In genomic region chr9:76859860-76860259, GRCh38 we compare ENCODE assay signal across 21 cellular contexts.
"Had no signal": no experiment of that assay in that cellular context is flagged by ENCODE, and none has a peak within 500 bp of the region (broad histone marks: within the 10 kb centered on the region; RNA-seq: fewer than 3 reads in every experiment).

No MANE protein-coding gene starts in this region.

- H3K27ac ChIP-seq: gastrocnemius medialis, heart right ventricle, neutrophil, psoas muscle, skin epidermis, thoracic aorta had no signal

- DNase-seq: cortex of kidney; dorsolateral prefrontal cortex; effector CD8-positive, alpha-beta T cell; gastrocnemius medialis; heart right ventricle; hypothalamus; kidney glomerular epithelial cell; mesendoderm; naive thymus-derived CD4-positive, alpha-beta T cell; nephron progenitor cell; psoas muscle; retina; stimulated activated CD4-positive, alpha-beta T cell treated with anti-CD3 and anti-CD28 coated beads, Interleukin-12 subunit alpha, Interleukin-12 subunit beta, amount 100 ng/mL, for 4 hours; stimulated activated naive CD4-positive, alpha-beta T cell; stomach; substantia nigra; transverse colon had no signal

- ATAC-seq: gastrocnemius medialis; heart right ventricle; naive thymus-derived CD4-positive, alpha-beta T cell; psoas muscle; sciatic nerve had no signal

- H3K36me3 ChIP-seq: gastrocnemius medialis, heart right ventricle, neutrophil, thoracic aorta, transverse colon had no signal

- H3K9me3 ChIP-seq: gastrocnemius medialis, heart right ventricle, neutrophil, psoas muscle, stomach, thoracic aorta, transverse colon had no signal

- H3K4me3 ChIP-seq: dorsolateral prefrontal cortex, gastrocnemius medialis, heart right ventricle, psoas muscle, skin epidermis, stomach, thoracic aorta, transverse colon had no signal

- H3K27me3 ChIP-seq: dorsolateral prefrontal cortex, gastrocnemius medialis, heart right ventricle, stomach, transverse colon had no signal

- H3K4me1 ChIP-seq: gastrocnemius medialis, heart right ventricle, psoas muscle, stomach, transverse colon had no signal
